ENCODE assay signal across 8 cellular contexts in the genomic region with DNA sequence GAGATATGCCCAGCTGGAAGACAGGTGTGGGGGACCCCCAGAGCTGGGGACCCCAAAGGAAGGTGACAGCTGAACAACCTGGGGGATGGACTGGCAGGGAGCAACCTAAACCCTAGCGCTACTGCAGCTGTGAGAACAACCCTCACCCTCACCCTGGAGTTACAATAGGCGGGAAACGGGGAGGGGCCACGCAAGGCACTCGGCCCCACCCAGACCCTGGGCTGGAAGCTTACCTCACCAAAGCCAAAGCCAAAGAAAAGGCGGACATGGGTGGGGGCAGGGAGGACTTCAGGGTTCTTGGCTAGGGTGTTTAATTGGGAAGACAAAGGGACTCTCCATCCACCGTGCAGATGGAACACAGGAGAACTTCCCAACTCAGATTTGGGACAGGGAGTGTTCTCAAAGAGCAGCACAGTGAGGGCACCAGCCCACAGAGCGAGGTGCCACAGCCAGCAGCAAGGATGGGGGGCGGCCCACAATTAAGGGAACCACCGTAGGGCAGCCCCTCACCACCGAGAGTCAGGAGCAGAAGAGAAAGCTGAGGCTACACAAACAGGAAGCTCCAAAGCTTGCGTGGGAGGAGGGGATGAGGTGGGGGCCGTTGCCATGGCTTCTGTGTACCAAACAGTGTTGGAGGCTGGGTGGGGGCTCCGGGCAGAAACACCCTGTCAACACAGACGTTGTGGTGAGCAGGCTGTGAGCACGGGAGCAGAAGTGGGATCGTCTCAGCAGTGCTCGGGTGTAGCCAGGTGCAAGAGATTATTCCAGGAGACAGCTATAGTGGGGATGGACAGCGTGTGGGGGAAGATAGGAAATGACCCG. TPM values are rescaled to one million over a fixed set of nuclear protein-coding genes. Genes with fewer than 3 reads are reported as not detected.
DNase-seq lines count a peak whose midpoint lies in the region; ATAC-seq and TF ChIP-seq lines count a peak whose summit lies in the region.

No MANE protein-coding gene starts in this region.

- 5% methylated on average over 18 of the region's 20 CpGs for WGBS in right lobe of liver (ENCODE audit: insufficient coverage, low coverage, low lambda C conversion rate, missing lambda C conversion rate)

- no peaks in the 10 kb centered on the region for H3K27me3 ChIP-seq in right lobe of liver

- H3K4me1 ChIP-seq in right lobe of liver = peaks cover 0 to 26% (median 13%) of the 10 kb centered on the region in 4 donors

- peak overlapping the region; percentile 67 to 91 (median 85) for H3K4me3 ChIP-seq in right lobe of liver

- H3K36me3 ChIP-seq in right lobe of liver = peaks cover 12 to 21% (median 18%) of the 10 kb centered on the region in 4 donors

- ATAC-seq in GM18499 (IDR thresholded peaks at IDR 0.05; ENCODE audit: insufficient read depth, unreplicated experiment) (peak; percentile 24), HG02840 (IDR thresholded peaks at IDR 0.05; ENCODE audit: low FRiP score, unreplicated experiment) (peak; percentile 28), right lobe of liver (peak; percentile 14 to 50 (median 41))

- no peak for TF ChIP-seq CTCF in right lobe of liver (IDR thresholded peaks at IDR 0.05)

- H3K9me3 ChIP-seq in right lobe of liver = no peaks in the 10 kb centered on the region

- intact Hi-C loops in right lobe of liver (cut with DNase I) = no loop called here

- DNase-seq in NCI-H2029 (lab: John Stamatoyannopoulos, UW) (peak; percentile 84), caudate nucleus (lab: John Stamatoyannopoulos, UW) (peak in 1 of 61 donors; percentile 26), right lobe of liver (peak; percentile 75 to 84 (median 82)), foreskin melanocyte (no peak)
- peak; percentile 33 to 67 (median 52) for DNase-seq in activated CD4-positive, CD25-positive, alpha-beta regulatory T cell (lab: John Stamatoyannopoulos, UW)
- peak in 2 of 3 experiments; percentile 60 to 66 for DNase-seq in stimulated activated CD4-positive, alpha-beta T cell treated with anti-CD3 and anti-CD28 coated beads, TNF-alpha, amount 100 ng/mL, for 4 hours (ENCODE audit: low read depth in 3 of 3)

- TF ChIP-seq POLR2A in right lobe of liver (IDR thresholded peaks at IDR 0.05) = peak; percentile 29

- H3K27ac ChIP-seq in caudate nucleus (ENCODE audit: low read depth, low read length) (peak overlapping the region; percentile 87), right lobe of liver (peak overlapping the region; percentile 84 to 91 (median 84))

RNA-seq across cellular contexts. Expression of gene TAGLN2, which starts 1.9 kb away (rescaled TPM):
- total RNA-seq in right lobe of liver = 100 to 1,000 TPM in 3 of 6 experiments, 10 to 100 TPM in 3; 53.2 to 200 (median 117) TPM

RNA-seq across cellular contexts. Expression of gene IGSF9, which starts 22.0 kb away (rescaled TPM):
- 10 to 100 TPM in 5 of 6 experiments, 1 to 10 TPM in 1; 2.2 to 53.7 (median 16.6) TPM for total RNA-seq in right lobe of liver

RNA-seq across cellular contexts. Expression of gene CFAP45, which starts 23.4 kb away (rescaled TPM):
- not detected for total RNA-seq in right lobe of liver

RNA-seq across cellular contexts. Expression of gene SLAMF9, which starts 30.6 kb away (rescaled TPM):
- total RNA-seq in right lobe of liver = 1 to 10 TPM in 3 of 6 experiments, under 1 TPM in 1, not detected in 2; 0.68 to 2.2 (median 1.6) TPM
